Comparison of ENCODE assay signal across 7 cellular contexts in genomic region chr6:39965716-39966115, GRCh38.
"Had no signal": no experiment of that assay in that cellular context is flagged by ENCODE, and none has a peak within 500 bp of the region (broad histone marks: within the 10 kb centered on the region; RNA-seq: fewer than 3 reads in every experiment).

No MANE protein-coding gene starts in this region.

- H3K9me3 Mint-ChIP-seq: GM23338, HFFc6, IgD-negative memory B cell had no signal

- H3K36me3 Mint-ChIP-seq: IgD-negative memory B cell had no signal

- H3K4me1 ChIP-seq: HAP-1 had no signal

- H3K9me3 ChIP-seq: HAP-1 had no signal

- H3K27ac ChIP-seq: KMS-11 had no signal

- H2AFZ ChIP-seq: GM23338 had no signal

- H3K9ac ChIP-seq: KMS-11 had no signal

- H3K27ac Mint-ChIP-seq: GM23338, HFFc6, IgD-negative memory B cell had no signal

- ATAC-seq: GM23338, HCT116 had no signal

- H3K4me3 Mint-ChIP-seq: GM23338, HFFc6, IgD-negative memory B cell had no signal

- H3K4me2 ChIP-seq: GM23338, KMS-11 had no signal

- DNase-seq: HFFc6, KBM-7 had no signal

- H3K4me1 Mint-ChIP-seq: GM23338, IgD-negative memory B cell had no signal
